In the genomic region with DNA sequence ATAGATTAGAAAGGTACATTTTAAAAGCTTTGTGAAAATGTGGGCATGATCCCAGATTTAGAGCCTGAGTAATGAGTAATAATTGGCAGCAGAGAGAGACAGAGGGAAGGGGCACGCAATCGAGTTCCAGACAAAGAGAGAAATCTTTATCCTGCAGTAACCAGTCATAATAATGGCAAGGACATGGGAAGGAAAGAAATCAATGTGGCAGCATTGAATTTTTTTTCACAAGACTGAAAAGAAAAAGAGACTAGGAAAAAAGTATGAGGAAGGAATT, we compare ENCODE assay signal across 19 cellular contexts.
DNase-seq lines count a peak whose midpoint lies in the region; ATAC-seq, FAIRE-seq and TF ChIP-seq lines count a peak whose summit lies in the region.
"Had no signal": no experiment of that assay in that cellular context is flagged by ENCODE, and none has a peak within 500 bp of the region (broad histone marks: within the 10 kb centered on the region; RNA-seq: fewer than 3 reads in every experiment).

No MANE protein-coding gene starts in this region.

- no peaks in the 10 kb centered on the region for H4K20me1 ChIP-seq in PC-3 (ENCODE audit: low read length)
- no peaks in the 10 kb centered on the region for H4K20me1 ChIP-seq in neural cell (ENCODE audit: insufficient read depth)

- CTCF ChIA-PET in PC-3 (lab: Charles Lee), result no interaction called here

- peak; percentile 70 for DNase-seq in AG10803 (ENCODE audit: low read depth)
- no peak for DNase-seq in PC-3
- DNase-seq in chondrocyte (ENCODE audit: low spot score), result no peak
- no peak for DNase-seq in CD1c-positive myeloid dendritic cell (ENCODE audit: extremely low spot score)
- DNase-seq in T-helper 2 cell treated with Interferon-gamma antibody and Interleukin-4, amounts not matched to agents 5 μg/mL and 100 μg/mL, for 36 hours (ENCODE audit: low spot score), result no peak
- no peak for DNase-seq in HTR-8/SVneo (ENCODE audit: insufficient read length, low spot score)
- DNase-seq in NCI-H1105 (lab: John Stamatoyannopoulos, UW), result no peak
- DNase-seq: ACHN; C1 segment of cervical spinal cord; CD4-positive, alpha-beta memory T cell; DND-41; GDM1; HCEC 1CT; HFFc6 had no signal

- H3K27me3 ChIP-seq in PC-3 (ENCODE audit: low read length) (no peaks in the 10 kb centered on the region), neural cell (ENCODE audit: insufficient read depth, low read depth, low read length) (no peaks in the 10 kb centered on the region)

- H3K36me3 ChIP-seq in PC-3 (ENCODE audit: low read depth, low read length) (no peaks in the 10 kb centered on the region), neural cell (ENCODE audit: insufficient read depth, low read length) (no peaks in the 10 kb centered on the region)

- peak overlapping the region; percentile 71 for H3K27ac Mint-ChIP-seq in chondrocyte (ENCODE audit: unreplicated experiment)
- H3K27ac Mint-ChIP-seq in T-helper 2 cell treated with Interferon-gamma antibody and Interleukin-4, amounts not matched to agents 5 μg/mL and 100 μg/mL, for 36 hours, result no peak overlapping the region
- H3K27ac Mint-ChIP-seq: B cell; CD4-positive, alpha-beta memory T cell; HFFc6 had no signal

- intact Hi-C loops in PC-3 (cut with micrococcal nuclease), result no loop called here

- H3K9me3 Mint-ChIP-seq in chondrocyte (ENCODE audit: low read depth), result no peaks in the 10 kb centered on the region
- H3K9me3 Mint-ChIP-seq in T-helper 2 cell treated with Interferon-gamma antibody and Interleukin-4, amounts not matched to agents 5 μg/mL and 100 μg/mL, for 36 hours, result peaks cover 18% of the 10 kb centered on the region
- H3K9me3 Mint-ChIP-seq: HFFc6 had no signal

- POLR2A ChIA-PET in PC-3 (lab: Charles Lee; ENCODE audit: unreplicated experiment), result no interaction called here

- ATAC-seq in PC-3, result no peak

- H3K9me2 ChIP-seq in PC-3 (replicated peaks; ENCODE audit: low read length) (no peaks in the 10 kb centered on the region), neural cell (ENCODE audit: insufficient read depth, low read length) (no peaks in the 10 kb centered on the region)

- TF ChIP-seq CTCF in AG10803 (conservative IDR thresholded peaks at IDR 0.05; ENCODE audit: low read length), result no peak
- TF ChIP-seq CTCF in PC-3 (conservative IDR thresholded peaks at IDR 0.05; ENCODE audit: low read depth, low read length), result no peak
- no peak for TF ChIP-seq CTCF in chondrocyte (IDR thresholded peaks at IDR 0.05)
- TF ChIP-seq CTCF in neural cell (IDR thresholded peaks at IDR 0.05; ENCODE audit: poor library complexity, severe bottlenecking), result no peak

- no peaks in the 10 kb centered on the region for H3K79me2 ChIP-seq in PC-3 (ENCODE audit: low read length)
- H3K79me2 ChIP-seq in neural cell (replicated peaks; ENCODE audit: insufficient read depth, low read length), result no peaks in the 10 kb centered on the region

- H3K9me3 ChIP-seq in PC-3 (ENCODE audit: low read length) (no peaks in the 10 kb centered on the region), neural cell (ENCODE audit: low read length) (no peaks in the 10 kb centered on the region)

- no peak overlapping the region for H3K4me3 ChIP-seq in AG10803 (ENCODE audit: low read length)
- no peak overlapping the region for H3K4me3 ChIP-seq in PC-3 (ENCODE audit: low read length)
- H3K4me3 ChIP-seq in neural cell (ENCODE audit: low read length), result no peak overlapping the region

- H3K4me2 ChIP-seq in PC-3 (ENCODE audit: low read length) (no peak overlapping the region), neural cell (ENCODE audit: low read length) (no peak overlapping the region)

- H3K27me3 Mint-ChIP-seq in chondrocyte (ENCODE audit: low read depth), result no peaks in the 10 kb centered on the region
- no peaks in the 10 kb centered on the region for H3K27me3 Mint-ChIP-seq in T-helper 2 cell treated with Interferon-gamma antibody and Interleukin-4, amounts not matched to agents 5 μg/mL and 100 μg/mL, for 36 hours (ENCODE audit: low read depth)
- H3K27me3 Mint-ChIP-seq: B cell had no signal

- peaks cover 23% of the 10 kb centered on the region for H3K4me1 ChIP-seq in PC-3 (ENCODE audit: insufficient read depth, low read length)

- H3K4me1 Mint-ChIP-seq in chondrocyte (ENCODE audit: low read depth), result peaks cover 28% of the 10 kb centered on the region
- no peaks in the 10 kb centered on the region for H3K4me1 Mint-ChIP-seq in T-helper 2 cell treated with Interferon-gamma antibody and Interleukin-4, amounts not matched to agents 5 μg/mL and 100 μg/mL, for 36 hours (ENCODE audit: low read depth)
- H3K4me1 Mint-ChIP-seq: B cell; CD4-positive, alpha-beta memory T cell had no signal

- H3K4me3 Mint-ChIP-seq in chondrocyte (ENCODE audit: unreplicated experiment), result no peak overlapping the region
- H3K4me3 Mint-ChIP-seq in T-helper 2 cell treated with Interferon-gamma antibody and Interleukin-4, amounts not matched to agents 5 μg/mL and 100 μg/mL, for 36 hours, result no peak overlapping the region
- H3K4me3 Mint-ChIP-seq: B cell; CD4-positive, alpha-beta memory T cell; HFFc6 had no signal

- H3K27ac ChIP-seq in PC-3 (ENCODE audit: low read length) (no peak overlapping the region), neural cell (ENCODE audit: low read length) (peak overlapping the region; percentile 2)
- H3K27ac ChIP-seq: HL-60 had no signal

- no peak for FAIRE-seq in HTR-8/SVneo (lab: Jason Lieb, UNC)
- FAIRE-seq: D721Med, GM12892 had no signal

- TF ChIP-seq RAD21 in neural cell (conservative IDR thresholded peaks at IDR 0.05), result no peak

- TF ChIP-seq EP300 in neural cell (conservative IDR thresholded peaks at IDR 0.05; ENCODE audit: poor library complexity, severe bottlenecking), result no peak

- H3K9ac ChIP-seq in PC-3 (ENCODE audit: low read length) (no peak overlapping the region), neural cell (ENCODE audit: low read length) (no peak overlapping the region)

- BruUV-seq in PC-3 (replicated peaks; lab: Mats Ljungman, UMichigan), result no TSS peak

- H2AFZ ChIP-seq in PC-3 (ENCODE audit: low read length) (0 out of 2 replicates have a peak overlapping the region, but pooled peaks have one; percentile 22), neural cell (ENCODE audit: low read depth, low read length) (no peak overlapping the region)

- no peaks in the 10 kb centered on the region for H3F3A ChIP-seq in PC-3 (ENCODE audit: low read length, unreplicated experiment)
- H3F3A ChIP-seq in neural cell (ENCODE audit: insufficient read depth, low read length, poor library complexity, severe bottlenecking), result no peaks in the 10 kb centered on the region

- no peaks in the 10 kb centered on the region for H3K36me3 Mint-ChIP-seq in chondrocyte (ENCODE audit: low read depth)
- H3K36me3 Mint-ChIP-seq in T-helper 2 cell treated with Interferon-gamma antibody and Interleukin-4, amounts not matched to agents 5 μg/mL and 100 μg/mL, for 36 hours (ENCODE audit: low read depth), result no peaks in the 10 kb centered on the region
- H3K36me3 Mint-ChIP-seq: CD4-positive, alpha-beta memory T cell had no signal

TF ChIP-seq in neural cell, 6 proteins besides CTCF, POLR2A, EP300 and RAD21:
- no peak for TF ChIP-seq POLR2AphosphoS5 (IDR thresholded peaks at IDR 0.05)
- TF ChIP-seq REST (IDR thresholded peaks at IDR 0.05; ENCODE audit: borderline replicate concordance), result no peak
